Comparison of ENCODE assay signal across 28 cellular contexts in the genomic region with DNA sequence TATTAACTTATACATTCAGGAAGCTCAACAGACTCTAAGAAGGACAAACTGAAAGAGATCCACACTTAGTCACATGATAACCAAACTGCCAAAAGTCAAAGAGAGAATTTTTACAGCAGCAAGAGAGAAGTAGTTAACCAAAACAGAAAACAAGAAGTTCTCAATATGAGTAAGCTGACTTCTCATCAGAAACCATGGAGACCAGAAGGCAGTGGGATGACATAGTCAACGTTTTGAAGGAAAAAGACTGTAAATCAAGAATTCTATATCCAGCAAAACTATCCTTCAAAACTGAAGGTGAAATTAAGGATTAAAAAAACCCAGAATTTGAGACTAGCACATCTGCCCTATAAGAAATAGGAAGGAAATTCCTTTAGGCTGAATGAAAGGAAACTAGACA.
"Had no signal": no experiment of that assay in that cellular context is flagged by ENCODE, and none has a peak within 500 bp of the region (broad histone marks: within the 10 kb centered on the region; RNA-seq: fewer than 3 reads in every experiment).

No MANE protein-coding gene starts in this region.

- ATAC-seq: activated T-cell treated with anti-CD3 and anti-CD28 coated beads, Interleukin-2, amount 50 U/mL, for 4 hours; gastroesophageal sphincter; heart right ventricle; WTC11 had no signal

- H3K9me3 ChIP-seq: ascending aorta, colonic mucosa had no signal

- H3K27ac Mint-ChIP-seq: activated CD4-positive, alpha-beta memory T cell treated with anti-CD3 and anti-CD28 coated beads, Interleukin-2, amount 10 ng/mL, durations not matched to agents 7 days and 5 days; activated CD4-positive, alpha-beta T cell treated with anti-CD3 and anti-CD28 coated beads, Interleukin-2, amount 10 ng/mL, durations not matched to agents 7 days and 5 days; activated naive CD4-positive, alpha-beta T cell treated with anti-CD3 and anti-CD28 coated beads, Interleukin-2, amount 10 ng/mL, durations not matched to agents 7 days and 5 days; activated naive CD4-positive, alpha-beta T cell treated with anti-CD3 and anti-CD28 coated beads, Interleukin-2, amount 50 U/mL, for 72 hours; activated naive CD8-positive, alpha-beta T cell treated with anti-CD3 and anti-CD28 coated beads, Interleukin-2, amount 10 ng/mL, durations not matched to agents 7 days and 5 days; activated T-helper 2 cell treated with anti-CD3 and anti-CD28 coated beads, Interferon-gamma antibody, Interleukin-2, Interleukin-4, amounts not matched to agents 10 μg/mL and 5 μg/mL and 100 μg/mL, durations not matched to agents 14 hours and 24 hours and 36 hours; brain; WTC11 had no signal

- H3K27me3 Mint-ChIP-seq: activated CD4-positive, alpha-beta memory T cell treated with anti-CD3 and anti-CD28 coated beads, Interleukin-2, amount 10 ng/mL, durations not matched to agents 7 days and 5 days; brain had no signal

- H3K36me3 Mint-ChIP-seq: activated naive CD4-positive, alpha-beta T cell treated with anti-CD3 and anti-CD28 coated beads, Interleukin-2, amount 10 ng/mL, durations not matched to agents 7 days and 5 days; activated naive CD8-positive, alpha-beta T cell treated with anti-CD3 and anti-CD28 coated beads, Interleukin-2, amount 10 ng/mL, durations not matched to agents 7 days and 5 days had no signal

- H3K36me3 ChIP-seq: ascending aorta, breast epithelium, cardiac muscle cell, colonic mucosa, esophagus squamous epithelium, gastroesophageal sphincter had no signal

- H3K4me3 Mint-ChIP-seq: activated CD4-positive, alpha-beta memory T cell treated with anti-CD3 and anti-CD28 coated beads, Interleukin-2, amount 10 ng/mL, durations not matched to agents 7 days and 5 days; activated CD4-positive, alpha-beta T cell treated with anti-CD3 and anti-CD28 coated beads, Interleukin-2, amount 10 ng/mL, durations not matched to agents 7 days and 5 days; activated naive CD4-positive, alpha-beta T cell treated with anti-CD3 and anti-CD28 coated beads, Interleukin-2, amount 10 ng/mL, durations not matched to agents 7 days and 5 days; activated naive CD8-positive, alpha-beta T cell treated with anti-CD3 and anti-CD28 coated beads, Interleukin-2, amount 10 ng/mL, durations not matched to agents 7 days and 5 days; activated T-cell treated with anti-CD3 and anti-CD28 coated beads, Interleukin-2, amount 50 U/mL, for 4 hours; brain; WTC11 had no signal

- H3K4me1 Mint-ChIP-seq: activated CD4-positive, alpha-beta memory T cell treated with anti-CD3 and anti-CD28 coated beads, Interleukin-2, amount 10 ng/mL, durations not matched to agents 7 days and 5 days; activated CD4-positive, alpha-beta T cell treated with anti-CD3 and anti-CD28 coated beads, Interleukin-2, amount 10 ng/mL, durations not matched to agents 7 days and 5 days; activated naive CD4-positive, alpha-beta T cell treated with anti-CD3 and anti-CD28 coated beads, Interleukin-2, amount 10 ng/mL, durations not matched to agents 7 days and 5 days; activated naive CD8-positive, alpha-beta T cell treated with anti-CD3 and anti-CD28 coated beads, Interleukin-2, amount 10 ng/mL, durations not matched to agents 7 days and 5 days; brain; WTC11 had no signal

- DNase-seq: activated CD4-positive, alpha-beta memory T cell treated with anti-CD3 and anti-CD28 coated beads, Interleukin-2, amount 10 ng/mL, durations not matched to agents 7 days and 5 days; activated CD4-positive, alpha-beta T cell treated with anti-CD3 and anti-CD28 coated beads for 1 hour; activated CD4-positive, alpha-beta T cell treated with anti-CD3 and anti-CD28 coated beads for 4 hours; activated CD4-positive, alpha-beta T cell treated with anti-CD3 and anti-CD28 coated beads, Interleukin-2, amount 10 ng/mL, durations not matched to agents 7 days and 5 days; activated CD4-positive, alpha-beta T cell treated with anti-CD3 and anti-CD28 coated beads, Interleukin-2, amount 50 U/mL, for 4 hours; activated effector memory CD4-positive, alpha-beta T cell treated with anti-CD3 and anti-CD28 coated beads, Interleukin-2, amount 50 U/mL, for 16 hours; activated naive CD4-positive, alpha-beta T cell; activated naive CD4-positive, alpha-beta T cell treated with anti-CD3 and anti-CD28 coated beads, Interleukin-2, amount 10 ng/mL, durations not matched to agents 7 days and 5 days; activated naive CD8-positive, alpha-beta T cell treated with anti-CD3 and anti-CD28 coated beads, Interleukin-2, amount 10 ng/mL, durations not matched to agents 7 days and 5 days; activated T-cell treated with anti-CD3 and anti-CD28 coated beads, Interleukin-2, amount 50 U/mL, for 4 hours; central memory CD4-positive, alpha-beta T cell; cerebellar nuclear complex; colonic mucosa; effector CD8-positive, alpha-beta T cell; esophagus squamous epithelium; foreskin melanocyte; heart right ventricle had no signal

- H3K4me3 ChIP-seq: ascending aorta, breast epithelium, cardiac muscle cell, colonic mucosa, esophagus squamous epithelium, gastroesophageal sphincter, heart right ventricle, hepatocyte had no signal

- H3K27ac ChIP-seq: ascending aorta, breast epithelium, cardiac muscle cell, colonic mucosa, epithelial cell of prostate, esophagus squamous epithelium, gastroesophageal sphincter, heart right ventricle, hepatocyte, VCaP had no signal

- H3K4me1 ChIP-seq: ascending aorta, breast epithelium, colonic mucosa, esophagus squamous epithelium, gastroesophageal sphincter, heart right ventricle had no signal
